Comparison of ENCODE assay signal across 8 cellular contexts in genomic region chr14:31206536-31207286, GRCh38. TPM values are rescaled to one million over a fixed set of nuclear protein-coding genes. Genes with fewer than 3 reads are reported as not detected.
DNase-seq lines count a peak whose midpoint lies in the region; ATAC-seq and TF ChIP-seq lines count a peak whose summit lies in the region.

No MANE protein-coding gene starts in this region.

- peaks cover 0 to 38% (median 5%) of the 10 kb centered on the region in 3 donors for H3K36me3 Mint-ChIP-seq in CD8-positive, alpha-beta memory T cell

- no peaks in the 10 kb centered on the region for H4K20me1 ChIP-seq in mammary epithelial cell (ENCODE audit: insufficient read depth, low read length)

- H3K9me3 Mint-ChIP-seq in CD8-positive, alpha-beta memory T cell = no peaks in the 10 kb centered on the region

- TF ChIP-seq CTCF in VCaP (conservative IDR thresholded peaks at IDR 0.05) = no peak
- TF ChIP-seq CTCF in mammary epithelial cell (conservative IDR thresholded peaks at IDR 0.05 in 1 of 2, IDR thresholded peaks at IDR 0.05 in 1 of 2; ENCODE audit: extremely low read depth in 1 of 2, insufficient read depth in 1 of 2, low read depth in 1 of 2, low read length in 2 of 2) = no peak

- dilution Hi-C loops in mammary epithelial cell (cut with HindIII; ENCODE audit: low sequenced_read_pairs) = no loop called here

- peak overlapping the region; percentile 76 for H3K9ac ChIP-seq in mammary epithelial cell (ENCODE audit: insufficient read depth, low read length)

- no TSS peak for BruUV-seq in mammary epithelial cell (replicated peaks; lab: Mats Ljungman, UMichigan)

- H3K4me3 ChIP-seq in CD8-positive, alpha-beta memory T cell (ENCODE audit: low read length) = peak overlapping the region; percentile 27
- H3K4me3 ChIP-seq in mammary epithelial cell (replicated peaks in 1 of 3; ENCODE audit: insufficient read depth in 1 of 3, low read depth in 2 of 3, low read length in 3 of 3) = peak overlapping the region; percentile 63 to 81 (median 76)

- H3K27me3 ChIP-seq in CD8-positive, alpha-beta memory T cell (ENCODE audit: insufficient read depth, low read length, poor library complexity, severe bottlenecking) = no peaks in the 10 kb centered on the region
- no peaks in the 10 kb centered on the region for H3K27me3 ChIP-seq in mammary epithelial cell (ENCODE audit: insufficient read depth, low read length)

- peaks cover 55% of the 10 kb centered on the region for H3K79me2 ChIP-seq in mammary epithelial cell (ENCODE audit: insufficient read depth, low read length)

- peak overlapping the region; percentile 96 for H3K27ac ChIP-seq in CD8-positive, alpha-beta memory T cell (ENCODE audit: low read depth, low read length)
- H3K27ac ChIP-seq in VCaP (peak overlapping the region; percentile 99), mammary epithelial cell (ENCODE audit: insufficient read depth, low read depth, low read length) (peak overlapping the region; percentile 83)

- in situ Hi-C loops in mammary epithelial cell (cut with MboI; ENCODE audit: low sequenced_read_pairs in 2 of 2) = loop anchor here (5.0 to 10.0 kb wide), 3 partner anchors 58 to 151 kb away; no protein-coding TSS in a partner anchor

- H3K4me2 ChIP-seq in mammary epithelial cell (ENCODE audit: insufficient read depth, low read depth, low read length) = peak overlapping the region; percentile 89

- POLR2A ChIA-PET in CD8-positive, alpha-beta memory T cell (lab: Charles Lee) = interaction anchor here (1.1 to 3.7 kb wide), 10 partner anchors 12 to 256 kb away, joined by 3 to 22 read pairs (median 4); partner anchors contain the start of genes AP4S1, HEATR5A and STRN3

- intact Hi-C loops in mammary epithelial cell (cut with micrococcal nuclease) (loop anchor here (1.0 to 5.0 kb wide), 6 partner anchors 36 to 246 kb away; no protein-coding TSS in a partner anchor), left colon (cut with DNase I, micrococcal nuclease) (no loop called here)

- H3K4me3 Mint-ChIP-seq in CD8-positive, alpha-beta memory T cell = peak overlapping the region; percentile 84 to 98 (median 92)

- peaks cover 0 to 5% of the 10 kb centered on the region in 2 donors for H3K27me3 Mint-ChIP-seq in CD8-positive, alpha-beta memory T cell

- no peaks in the 10 kb centered on the region for H3K9me3 ChIP-seq in CD8-positive, alpha-beta memory T cell (ENCODE audit: low read length)
- H3K9me3 ChIP-seq in mammary epithelial cell (replicated peaks; ENCODE audit: insufficient read depth, low read length) = no peaks in the 10 kb centered on the region

- H3K36me3 ChIP-seq in CD8-positive, alpha-beta memory T cell (ENCODE audit: insufficient read depth, low read length) = peaks cover 4% of the 10 kb centered on the region
- no peaks in the 10 kb centered on the region for H3K36me3 ChIP-seq in mammary epithelial cell (ENCODE audit: insufficient read depth, low read length)

- H3K4me1 ChIP-seq in CD8-positive, alpha-beta memory T cell (ENCODE audit: insufficient read depth, low read length) = peaks cover 38% of the 10 kb centered on the region
- peaks cover 18% of the 10 kb centered on the region for H3K4me1 ChIP-seq in mammary epithelial cell (ENCODE audit: insufficient read depth, low read length)

- peak overlapping the region; percentile 92 for H2AFZ ChIP-seq in mammary epithelial cell (ENCODE audit: low read depth, low read length)

- peak; percentile 18 to 69 (median 65) for DNase-seq in CD8-positive, alpha-beta memory T cell
- no peak for DNase-seq in mammary epithelial cell
- peak; percentile 31 to 61 for DNase-seq in left colon
- peak; percentile 46 to 56 for DNase-seq in stimulated activated CD4-positive, alpha-beta T cell treated with anti-CD3 and anti-CD28 coated beads, Interleukin-4, amount 100 ng/mL, for 4 hours
- no peak for DNase-seq in globus pallidus (ENCODE audit: low spot score)

- CTCF ChIA-PET in CD8-positive, alpha-beta memory T cell (lab: Charles Lee) = interaction anchor here (0.8 to 3.0 kb wide), 21 partner anchors 9 to 181 kb away, joined by 3 to 12 read pairs (median 4); partner anchors contain the start of genes AP4S1 and STRN3
- CTCF ChIA-PET in mammary epithelial cell (lab: Charles Lee; ENCODE audit: low non-redundant PET) = no interaction called here

- peak overlapping the region; percentile 74 to 100 (median 96) for H3K27ac Mint-ChIP-seq in CD8-positive, alpha-beta memory T cell

- 5% methylated on average over 11 of the region's 55 CpGs for WGBS in mammary epithelial cell (ENCODE audit: low coverage, missing lambda C conversion rate)

- H3K4me1 Mint-ChIP-seq in CD8-positive, alpha-beta memory T cell = peaks cover 53 to 76% (median 70%) of the 10 kb centered on the region in 3 donors

- ATAC-seq in GM19397 (IDR thresholded peaks at IDR 0.05; ENCODE audit: unreplicated experiment) (peak; percentile 17), HG03558 (IDR thresholded peaks at IDR 0.05; ENCODE audit: extremely low read depth, unreplicated experiment) (peak; percentile 1), left colon (peak; percentile 32)

RNA-seq across cellular contexts. Expression of gene HECTD1, which starts 0.9 kb away (rescaled TPM):
- 100 to 1,000 TPM; 101 to 112 TPM for total RNA-seq in CD8-positive, alpha-beta memory T cell
- polyA plus RNA-seq in CD8-positive, alpha-beta memory T cell = 33.6 TPM
- total RNA-seq in mammary epithelial cell (100 to 1,000 TPM; 120 to 162 TPM), left colon (100 to 1,000 TPM; 129 to 142 TPM)
- polyA plus RNA-seq in mammary epithelial cell = 60.7 TPM
- 159 TPM for polyA minus RNA-seq in mammary epithelial cell

Comparison
In these comparisons a context has a peak if more than half of its experiments do, and no peak if none do; other contexts are left out.
1. DNase-seq: peak in CD8-positive, alpha-beta memory T cell (5 of 5), left colon (2 of 2) and stimulated activated CD4-positive, alpha-beta T cell treated with anti-CD3 and anti-CD28 coated beads, Interleukin-4, amount 100 ng/mL, for 4 hours (2 of 2); none in mammary epithelial cell (single experiment) and globus pallidus (single experiment).
2. Peak in every context shown above with its lines, with median percentiles within 50 percentile points of each other: H3K27ac ChIP-seq and ATAC-seq.